Comparison of ENCODE assay signal across 8 cellular contexts in genomic region chr21:42923553-42924432, GRCh38. TPM values are rescaled to one million over a fixed set of nuclear protein-coding genes. Genes with fewer than 3 reads are reported as not detected.
DNase-seq lines count a peak whose midpoint lies in the region; ATAC-seq, FAIRE-seq and TF ChIP-seq lines count a peak whose summit lies in the region.

No MANE protein-coding gene starts in this region.

- H3K36me3 Mint-ChIP-seq in mesothelial cell of epicardium, result peaks cover 2% of the 10 kb centered on the region

- TF ChIP-seq CTCF in GM12872 (IDR thresholded peaks at IDR 0.05; ENCODE audit: insufficient read depth, low read depth, low read length), result peak; percentile 84
- TF ChIP-seq CTCF in mesothelial cell of epicardium (IDR thresholded peaks at IDR 0.05; ENCODE audit: unreplicated experiment), result peak; percentile 74

- H3K27ac Mint-ChIP-seq in mesothelial cell of epicardium, result peak overlapping the region; percentile 83

- no peak for ATAC-seq in GM18517 (IDR thresholded peaks at IDR 0.05; ENCODE audit: unreplicated experiment)

- peaks cover 17% of the 10 kb centered on the region for H3K4me1 Mint-ChIP-seq in mesothelial cell of epicardium

- peak overlapping the region; percentile 39 for H3K4me3 Mint-ChIP-seq in mesothelial cell of epicardium

- no peaks in the 10 kb centered on the region for H3K9me3 Mint-ChIP-seq in mesothelial cell of epicardium

- H3K27me3 Mint-ChIP-seq in mesothelial cell of epicardium (ENCODE audit: low read depth), result no peaks in the 10 kb centered on the region

- peak; percentile 46 for FAIRE-seq in endometrium (lab: Jason Lieb, UNC)

- DNase-seq in HUDEP-2 (lab: John Stamatoyannopoulos, UW; ENCODE audit: unreplicated experiment in 76 of 76) (peak in 74 of 76 experiments; percentile 44 to 94 (median 82)), NOMO-1 treated with DMSO at 0.1 percent for 48 hours (lab: John Stamatoyannopoulos, UW; ENCODE audit: unreplicated experiment) (peak; percentile 92), mesothelial cell of epicardium (ENCODE audit: low spot score in 2 of 2, unreplicated experiment in 2 of 2) (peak; percentile 61 to 79)
- peak; percentile 32 to 39 for DNase-seq in activated CD8-positive, alpha-beta memory T cell treated with anti-CD3 and anti-CD28 coated beads for 4 hours (ENCODE audit: low read depth in 2 of 2)
- DNase-seq in stimulated activated CD8-positive, alpha-beta memory T cell treated with anti-CD3 and anti-CD28 coated beads, Interleukin-15, amount 100 ng/mL, for 4 hours (ENCODE audit: low read depth in 2 of 2), result peak; percentile 22 to 46

RNA-seq across cellular contexts. Expression of gene ERVH48-1, which starts 1.6 kb away (rescaled TPM):
- 2.9 to 4.5 TPM (median 4.5 TPM) in 3 replicates for total RNA-seq in mesothelial cell of epicardium

RNA-seq across cellular contexts. Expression of gene NDUFV3, which starts 30.7 kb away (rescaled TPM):
- 34.1 to 36.7 TPM (median 34.4 TPM) in 3 replicates for total RNA-seq in mesothelial cell of epicardium

RNA-seq across cellular contexts. Expression of gene WDR4, which starts 44.5 kb away (rescaled TPM):
- 19.9 to 21.7 TPM (median 19.9 TPM) in 3 replicates for total RNA-seq in mesothelial cell of epicardium

RNA-seq across cellular contexts. Expression of gene PKNOX1, which starts 50.6 kb away (rescaled TPM):
- 31.9 to 33.9 TPM (median 32.8 TPM) in 3 replicates for total RNA-seq in mesothelial cell of epicardium

Comparison
In these comparisons a context has a peak if more than half of its experiments do, and no peak if none do; other contexts are left out.
1. DNase-seq: peak in every context shown above with its lines; median percentile 92 in NOMO-1 treated with DMSO at 0.1 percent for 48 hours; 82 in HUDEP-2; 70 in mesothelial cell of epicardium; 36 in activated CD8-positive, alpha-beta memory T cell treated with anti-CD3 and anti-CD28 coated beads for 4 hours; 34 in stimulated activated CD8-positive, alpha-beta memory T cell treated with anti-CD3 and anti-CD28 coated beads, Interleukin-15, amount 100 ng/mL, for 4 hours.